In the genomic region with DNA sequence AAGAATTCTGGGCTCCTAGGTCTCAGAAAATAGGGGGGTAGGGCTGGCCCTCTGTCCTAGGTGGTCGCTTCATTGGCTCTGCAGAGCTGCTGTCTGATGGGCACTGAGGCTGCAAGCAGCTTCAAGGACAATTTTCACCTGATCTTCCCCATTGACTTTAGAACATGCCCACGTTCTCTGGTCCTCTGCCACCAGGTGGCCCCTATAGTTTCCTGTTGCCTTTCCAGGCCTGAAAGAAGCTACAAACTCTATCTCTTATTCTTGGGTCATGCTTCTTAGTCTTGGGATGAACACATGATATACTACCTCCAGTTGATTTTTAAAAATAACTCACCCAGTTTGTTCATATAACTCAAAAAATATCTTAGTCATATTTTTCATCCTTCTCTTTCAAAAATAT, we compare ENCODE assay signal across 1 cellular context.
TF ChIP-seq lines count a peak whose summit lies in the region.

No MANE protein-coding gene starts in this region.

TF ChIP-seq in HepG2, 621 proteins besides CTCF, POLR2A, EP300 and RAD21:
- TF ChIP-seq ETV5 (CRISPR knock-in tag; IDR thresholded peaks at IDR 0.05; ENCODE audit: borderline replicate concordance) = peak; percentile 49; the same call in 1 of the 2 replicates
- no peak for TF ChIP-seq SRF (IDR thresholded peaks at IDR 0.05; ENCODE audit: low read depth, low read length)
- no peak for TF ChIP-seq ZNF562 (CRISPR knock-in tag; IDR thresholded peaks at IDR 0.05; ENCODE audit: borderline replicate concordance)
- TF ChIP-seq STAG1 (CRISPR knock-in tag; IDR thresholded peaks at IDR 0.05) = peak; percentile 71
- TF ChIP-seq SMC3 (IDR thresholded peaks at IDR 0.05; ENCODE audit: low read length) = peak; percentile 77; the same call in 1 of the 2 replicates
- no peak for TF ChIP-seq ZNF570 (CRISPR knock-in tag; IDR thresholded peaks at IDR 0.05; ENCODE audit: borderline replicate concordance)
- no peak for TF ChIP-seq GABPA (IDR thresholded peaks at IDR 0.05; ENCODE audit: low read depth, low read length)
- TF ChIP-seq GABPA (CRISPR knock-in tag; IDR thresholded peaks at IDR 0.05; ENCODE audit: low read depth) = peak; percentile 35; the same call in 1 of the 2 replicates
TF ChIP-seq in HepG2: peak in this region for 4.
